In the genomic region with DNA sequence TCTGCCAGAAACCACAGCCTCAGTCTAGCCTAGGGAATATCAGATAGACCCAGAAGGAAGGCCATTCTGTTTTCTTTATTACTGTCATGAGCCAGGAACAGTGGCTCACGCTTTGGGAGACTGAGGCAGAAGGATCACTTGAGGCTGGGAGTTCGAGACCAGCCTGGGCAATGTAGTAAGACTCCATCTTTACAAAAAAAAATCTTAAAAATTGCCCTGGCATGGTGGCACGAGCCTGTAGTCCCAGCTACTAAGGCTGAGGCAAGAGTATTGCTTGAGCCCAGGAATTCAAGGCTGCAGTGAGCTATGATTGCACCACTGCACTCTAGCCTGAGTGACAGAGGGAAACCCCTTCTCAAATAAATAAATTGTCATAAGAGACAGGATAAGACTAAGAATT, we compare ENCODE assay signal across 9 cellular contexts.
"Had no signal": no experiment of that assay in that cellular context is flagged by ENCODE, and none has a peak within 500 bp of the region (broad histone marks: within the 10 kb centered on the region; RNA-seq: fewer than 3 reads in every experiment).

No MANE protein-coding gene starts in this region.

- H3K27ac ChIP-seq: GM23248, HL-60 had no signal

- H3K27me3 Mint-ChIP-seq: IgD-negative memory B cell had no signal

- H3K4me3 Mint-ChIP-seq: HFFc6 had no signal

- ATAC-seq: HCT116, HepG2 had no signal

- DNase-seq: GM23248, GOT3, H7, HFFc6 had no signal

- H3K4me3 ChIP-seq: GM23248, HAP-1 had no signal

- H3K9me3 ChIP-seq: HAP-1 had no signal

- H2AFZ ChIP-seq: GM23248 had no signal

- H3K9ac ChIP-seq: GM23248 had no signal

- H3K36me3 ChIP-seq: HAP-1 had no signal

- H3K36me3 Mint-ChIP-seq: IgD-negative memory B cell had no signal

- H3K9me3 Mint-ChIP-seq: HFFc6 had no signal

- H3K27ac Mint-ChIP-seq: HFFc6 had no signal

- FAIRE-seq: HepG2 had no signal
